Comparison of ENCODE assay signal across 8 cellular contexts in genomic region chr4:6327220-6327917, GRCh38. TPM values are rescaled to one million over a fixed set of nuclear protein-coding genes. Genes with fewer than 3 reads are reported as not detected.
A peak's percentile ranks its signal among the peaks of the same experiment; 100 is the strongest.
DNase-seq lines count a peak whose midpoint lies in the region; ATAC-seq and TF ChIP-seq lines count a peak whose summit lies in the region.

No MANE protein-coding gene starts in this region.

- H3K27ac ChIP-seq in BLaER1 treated with 17β-estradiol and CSF1 and Interleukin-3, amounts not matched to agents 10 nM and 100 nM, result peak overlapping the region in 4 of 11 experiments; percentile 76 to 84 (median 78); a peak in 6 of 22 replicates
- no peak overlapping the region for H3K27ac ChIP-seq in vagina

- peak overlapping the region in 10 of 11 experiments; percentile 32 to 95 (median 94); a peak in 20 of 22 replicates for H3K4me2 ChIP-seq in BLaER1 treated with 17β-estradiol and CSF1 and Interleukin-3, amounts not matched to agents 10 nM and 100 nM

- H4K20me1 ChIP-seq in BLaER1 treated with 17β-estradiol and CSF1 and Interleukin-3, amounts not matched to agents 10 nM and 100 nM, result peaks cover 0 to 84% (median 0%) of the 10 kb centered on the region in 11 experiments; a peak in 7 of 22 replicates

- H3K27ac Mint-ChIP-seq in activated naive CD4-positive, alpha-beta T cell treated with anti-CD3 and anti-CD28 coated beads, Interleukin-2, amount 50 U/mL, for 72 hours, result no peak overlapping the region
- H3K27ac Mint-ChIP-seq in progenitor cell of endocrine pancreas, result no peak overlapping the region

- H3K9me3 ChIP-seq in BLaER1 treated with 17β-estradiol and CSF1 and Interleukin-3, amounts not matched to agents 10 nM and 100 nM (replicated peaks in 1 of 11), result peaks cover 0 to 16% (median 0%) of the 10 kb centered on the region in 11 experiments; a peak in 5 of 22 replicates
- H3K9me3 ChIP-seq in vagina, result no peaks in the 10 kb centered on the region

- H3K4me1 ChIP-seq in BLaER1 treated with 17β-estradiol and CSF1 and Interleukin-3, amounts not matched to agents 10 nM and 100 nM, result peaks cover 43 to 95% (median 82%) of the 10 kb centered on the region in 10 experiments
- peaks cover 15% of the 10 kb centered on the region for H3K4me1 ChIP-seq in vagina

- TF ChIP-seq POLR2A in vagina (IDR thresholded peaks at IDR 0.05), result no peak

- no peaks in the 10 kb centered on the region for H3K36me3 Mint-ChIP-seq in activated naive CD4-positive, alpha-beta T cell treated with anti-CD3 and anti-CD28 coated beads, Interleukin-2, amount 50 U/mL, for 72 hours
- H3K36me3 Mint-ChIP-seq in progenitor cell of endocrine pancreas (ENCODE audit: insufficient read depth), result no peaks in the 10 kb centered on the region

- no peaks in the 10 kb centered on the region for H3K9me3 Mint-ChIP-seq in activated naive CD4-positive, alpha-beta T cell treated with anti-CD3 and anti-CD28 coated beads, Interleukin-2, amount 50 U/mL, for 72 hours
- H3K9me3 Mint-ChIP-seq in progenitor cell of endocrine pancreas (ENCODE audit: low read depth), result no peaks in the 10 kb centered on the region

- ATAC-seq in GM19455 (IDR thresholded peaks at IDR 0.05; ENCODE audit: unreplicated experiment) (peak; percentile 61), Right ventricle myocardium inferior (peak; percentile 82)
- peak; percentile 82 for ATAC-seq in activated naive CD4-positive, alpha-beta T cell treated with anti-CD3 and anti-CD28 coated beads, Interleukin-2, amount 50 U/mL, for 72 hours

- H3K36me3 ChIP-seq in BLaER1 treated with 17β-estradiol and CSF1 and Interleukin-3, amounts not matched to agents 10 nM and 100 nM, result no peaks in the 10 kb centered on the region
- no peaks in the 10 kb centered on the region for H3K36me3 ChIP-seq in vagina

- H3K27me3 ChIP-seq in BLaER1 treated with 17β-estradiol and CSF1 and Interleukin-3, amounts not matched to agents 10 nM and 100 nM, result peaks cover 0 to 63% (median 8%) of the 10 kb centered on the region in 11 experiments; a peak in 12 of 22 replicates
- no peaks in the 10 kb centered on the region for H3K27me3 ChIP-seq in vagina

- peak; percentile 42 for DNase-seq in LHCN-M2 (ENCODE audit: low read depth)
- peak; percentile 62 for DNase-seq in SKM-1 (lab: John Stamatoyannopoulos, UW; ENCODE audit: unreplicated experiment)
- DNase-seq in activated naive CD4-positive, alpha-beta T cell treated with anti-CD3 and anti-CD28 coated beads, Interleukin-2, amount 50 U/mL, for 72 hours (ENCODE audit: low spot score in 2 of 2), result peak; percentile 60 to 85
- peak; percentile 91 for DNase-seq in Right ventricle myocardium inferior (ENCODE audit: missing footprints)
- DNase-seq in progenitor cell of endocrine pancreas (ENCODE audit: low spot score, unreplicated experiment), result peak; percentile 79
- DNase-seq in vagina (ENCODE audit: extremely low spot score in 2 of 2), result no peak

- peak overlapping the region in 1 of 11 experiments; percentile 30; a peak in 1 of 22 replicates for H3K9ac ChIP-seq in BLaER1 treated with 17β-estradiol and CSF1 and Interleukin-3, amounts not matched to agents 10 nM and 100 nM

- TF ChIP-seq CTCF in progenitor cell of endocrine pancreas (IDR thresholded peaks at IDR 0.05; ENCODE audit: unreplicated experiment) (peak; percentile 95), vagina (IDR thresholded peaks at IDR 0.05) (peak; percentile 93 to 99 (median 99))

- peaks cover 20% of the 10 kb centered on the region for H3K27me3 Mint-ChIP-seq in progenitor cell of endocrine pancreas

- no peak overlapping the region for H3K4me3 ChIP-seq in BLaER1 treated with 17β-estradiol and CSF1 and Interleukin-3, amounts not matched to agents 10 nM and 100 nM
- H3K4me3 ChIP-seq in vagina, result no peak overlapping the region

- intact Hi-C loops in Right ventricle myocardium inferior (cut with DNase I) (loop anchor here (1.0 to 5.0 kb wide), 3 partner anchors 63 to 325 kb away; no protein-coding TSS in a partner anchor), vagina (cut with DNase I) (loop anchor here (10.0 kb wide), 1 partner anchor 333 kb away; no protein-coding TSS in a partner anchor)

- H3K4me3 Mint-ChIP-seq in progenitor cell of endocrine pancreas (ENCODE audit: low read depth), result no peak overlapping the region

- no peaks in the 10 kb centered on the region for H3K4me1 Mint-ChIP-seq in progenitor cell of endocrine pancreas (ENCODE audit: low read depth)

RNA-seq across cellular contexts. Expression of gene WFS1, which starts 57.7 kb away (rescaled TPM):
- 19.5 and 23.3 TPM in 2 replicates for total RNA-seq in LHCN-M2 (2014; rRNA removed)
- 22.4 TPM for polyA plus RNA-seq in LHCN-M2 (2012)
- 1 to 10 TPM; 1.8 to 3.2 TPM for total RNA-seq in activated naive CD4-positive, alpha-beta T cell treated with anti-CD3 and anti-CD28 coated beads, Interleukin-2, amount 50 U/mL, for 72 hours
- 88.4 TPM for total RNA-seq in Right ventricle myocardium inferior
- total RNA-seq in progenitor cell of endocrine pancreas, result 31.3 and 37.9 TPM in 2 replicates
- total RNA-seq in vagina, result 91.8 TPM

Comparison
In these comparisons a context has a peak if more than half of its experiments do, and no peak if none do; other contexts are left out.
1. DNase-seq: peak in LHCN-M2 (single experiment), SKM-1 (single experiment), activated naive CD4-positive, alpha-beta T cell treated with anti-CD3 and anti-CD28 coated beads, Interleukin-2, amount 50 U/mL, for 72 hours (2 of 2), Right ventricle myocardium inferior (single experiment) and progenitor cell of endocrine pancreas (single experiment); none in vagina (0 of 2).
2. Peak in every context shown above with its lines, with median percentiles within 50 percentile points of each other: ATAC-seq.